In the genomic region with DNA sequence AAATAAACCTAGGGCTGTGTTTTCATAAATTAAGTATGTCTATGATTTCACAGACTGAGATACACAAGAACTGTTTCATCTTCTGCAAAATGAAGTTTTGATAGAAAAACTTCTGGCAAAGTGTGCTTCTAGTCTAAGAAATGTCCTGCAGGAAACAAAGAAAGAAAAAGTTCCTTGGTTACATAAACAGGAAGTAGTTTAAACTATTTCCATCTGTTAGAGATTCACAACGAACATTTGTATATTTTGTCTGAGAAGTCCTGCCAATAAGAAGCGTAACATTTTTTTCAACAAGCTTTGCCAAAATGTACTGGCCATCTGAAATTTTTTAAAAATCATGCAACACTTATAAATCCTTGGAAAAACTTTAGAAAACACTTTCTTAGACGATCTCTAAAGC, we compare ENCODE assay signal across 14 cellular contexts.
DNase-seq lines count a peak whose midpoint lies in the region; ATAC-seq and TF ChIP-seq lines count a peak whose summit lies in the region.
"Had no signal": no experiment of that assay in that cellular context is flagged by ENCODE, and none has a peak within 500 bp of the region (broad histone marks: within the 10 kb centered on the region; RNA-seq: fewer than 3 reads in every experiment).

No MANE protein-coding gene starts in this region.

- peak; percentile 7 for DNase-seq in AML-193 (lab: John Stamatoyannopoulos, UW)
- peak; percentile 22 for DNase-seq in M059J (ENCODE audit: low read depth)
- peak; percentile 66 for DNase-seq in choroid plexus epithelial cell (ENCODE audit: low read depth)
- no peak for DNase-seq in activated CD4-positive, alpha-beta T cell treated with anti-CD3 and anti-CD28 coated beads, Interleukin-2, amount 50 U/mL, for 1 hour
- no peak for DNase-seq in NCI-H1436 (lab: John Stamatoyannopoulos, UW)
- no peak for DNase-seq in GOT3 (lab: John Stamatoyannopoulos, UW)
- DNase-seq: activated naive CD4-positive, alpha-beta T cell; CD8-positive, alpha-beta T cell; NCI-H2227 treated with DMSO at 0.1 percent for 48 hours; right lobe of liver; stimulated activated naive CD8-positive, alpha-beta T cell treated with anti-CD3 and anti-CD28 coated beads, Interleukin-15, amount 100 ng/mL, for 72 hours had no signal

- no peak for ATAC-seq in HG02884 (IDR thresholded peaks at IDR 0.05; ENCODE audit: unreplicated experiment)
- ATAC-seq: CD8-positive, alpha-beta T cell; right lobe of liver; stimulated activated naive CD8-positive, alpha-beta T cell treated with anti-CD3 and anti-CD28 coated beads, Interleukin-15, amount 100 ng/mL, for 72 hours had no signal

- H3K4me3 ChIP-seq in choroid plexus epithelial cell (ENCODE audit: low read depth, low read length), result no peak overlapping the region
- H3K4me3 ChIP-seq: cardiac muscle cell, right lobe of liver had no signal

- peaks cover 17% of the 10 kb centered on the region for H3K4me1 Mint-ChIP-seq in nephron
- H3K4me1 Mint-ChIP-seq: stimulated activated naive CD8-positive, alpha-beta T cell treated with anti-CD3 and anti-CD28 coated beads, Interleukin-15, amount 100 ng/mL, for 72 hours had no signal

- peaks cover 5% of the 10 kb centered on the region for H3K9me3 Mint-ChIP-seq in nephron
- H3K9me3 Mint-ChIP-seq: CD8-positive, alpha-beta T cell had no signal

- H3K27ac Mint-ChIP-seq in nephron, result peak overlapping the region; percentile 83 to 92 (median 86)
- H3K27ac Mint-ChIP-seq: stimulated activated naive CD8-positive, alpha-beta T cell treated with anti-CD3 and anti-CD28 coated beads, Interleukin-15, amount 100 ng/mL, for 72 hours had no signal

- H3K27me3 Mint-ChIP-seq in nephron (ENCODE audit: low read depth), result no peaks in the 10 kb centered on the region
- H3K27me3 Mint-ChIP-seq: stimulated activated naive CD8-positive, alpha-beta T cell treated with anti-CD3 and anti-CD28 coated beads, Interleukin-15, amount 100 ng/mL, for 72 hours had no signal

- no peaks in the 10 kb centered on the region for H3K36me3 Mint-ChIP-seq in nephron (ENCODE audit: low read depth)
- H3K36me3 Mint-ChIP-seq: CD8-positive, alpha-beta T cell had no signal

- no peak overlapping the region for H3K4me3 Mint-ChIP-seq in nephron
- H3K4me3 Mint-ChIP-seq: CD8-positive, alpha-beta T cell; stimulated activated naive CD8-positive, alpha-beta T cell treated with anti-CD3 and anti-CD28 coated beads, Interleukin-15, amount 100 ng/mL, for 72 hours had no signal

- TF ChIP-seq CTCF in choroid plexus epithelial cell (conservative IDR thresholded peaks at IDR 0.05; ENCODE audit: low read depth, low read length) (no peak), nephron (IDR thresholded peaks at IDR 0.05; ENCODE audit: unreplicated experiment in 3 of 3) (no peak)

Comparison
In these comparisons a context has a peak if more than half of its experiments do, and no peak if none do; other contexts are left out.
1. DNase-seq: peak in AML-193 (2 of 2), M059J (single experiment) and choroid plexus epithelial cell (single experiment); none in activated CD4-positive, alpha-beta T cell treated with anti-CD3 and anti-CD28 coated beads, Interleukin-2, amount 50 U/mL, for 1 hour (single experiment), NCI-H1436 (single experiment) and GOT3 (single experiment).